16 cellular contexts compared by ENCODE assay signal in genomic region chr14:73727181-73727580, GRCh38. TPM values are rescaled to one million over a fixed set of nuclear protein-coding genes. Genes with fewer than 3 reads are reported as not detected.
DNase-seq lines count a peak whose midpoint lies in the region; ATAC-seq and TF ChIP-seq lines count a peak whose summit lies in the region.
"Had no signal": no experiment of that assay in that cellular context is flagged by ENCODE, and none has a peak within 500 bp of the region (broad histone marks: within the 10 kb centered on the region; RNA-seq: fewer than 3 reads in every experiment).

No MANE protein-coding gene starts in this region.

- H3K4me3 ChIP-seq in psoas muscle (no peak overlapping the region), WERI-Rb-1 (ENCODE audit: low read depth, low read length) (no peak overlapping the region)
- H3K4me3 ChIP-seq: HAP-1, pancreas had no signal

- H3K9me3 ChIP-seq in psoas muscle: no peaks in the 10 kb centered on the region
- no peaks in the 10 kb centered on the region for H3K9me3 ChIP-seq in WERI-Rb-1 (ENCODE audit: severe bottlenecking)
- H3K9me3 ChIP-seq: HAP-1, pancreas had no signal

- H3K4me1 Mint-ChIP-seq in central memory CD8-positive, alpha-beta T cell: peaks cover 15% of the 10 kb centered on the region

- intact Hi-C loops in psoas muscle (cut with DNase I): no loop called here

- no peaks in the 10 kb centered on the region for H3K27me3 ChIP-seq in psoas muscle (ENCODE audit: insufficient read depth in 3 of 3, low read length in 2 of 3)
- no peaks in the 10 kb centered on the region for H3K27me3 ChIP-seq in WERI-Rb-1 (ENCODE audit: insufficient read depth, low read depth, severe bottlenecking)
- H3K27me3 ChIP-seq: pancreas had no signal

- ATAC-seq in central memory CD8-positive, alpha-beta T cell (replicated peaks; ENCODE audit: extremely low read depth, poor library complexity, severe bottlenecking): no peak
- ATAC-seq in psoas muscle: no peak
- ATAC-seq: pancreas; stimulated activated naive CD8-positive, alpha-beta T cell treated with anti-CD3 and anti-CD28 coated beads, Interleukin-15, Interleukin-2, amounts not matched to agents 100 U/mL and 50 U/mL, for 24 hours had no signal

- peaks cover 57% of the 10 kb centered on the region for H3K36me3 Mint-ChIP-seq in central memory CD8-positive, alpha-beta T cell (ENCODE audit: insufficient read depth)

- peaks cover 79% of the 10 kb centered on the region for H3K4me1 ChIP-seq in psoas muscle
- H3K4me1 ChIP-seq: pancreas had no signal

- H3K27ac ChIP-seq in psoas muscle (peak overlapping the region; percentile 92), WERI-Rb-1 (no peak overlapping the region)
- H3K27ac ChIP-seq: pancreas had no signal

- H3K36me3 ChIP-seq in psoas muscle (ENCODE audit: insufficient read depth in 1 of 2, low read depth in 1 of 2) (peaks cover 4 to 75% of the 10 kb centered on the region in 2 donors), WERI-Rb-1 (peaks cover 62% of the 10 kb centered on the region)

- no peak overlapping the region for H3K4me3 Mint-ChIP-seq in central memory CD8-positive, alpha-beta T cell

- TF ChIP-seq CTCF in psoas muscle (IDR thresholded peaks at IDR 0.05): no peak
- TF ChIP-seq CTCF in WERI-Rb-1 (IDR thresholded peaks at IDR 0.05; ENCODE audit: low read depth, low read length): no peak

- H3K27me3 Mint-ChIP-seq in central memory CD8-positive, alpha-beta T cell: no peaks in the 10 kb centered on the region

- 87 to 92% (median 90%) methylated on average over 7 of the region's 7 CpGs for WGBS in psoas muscle, 3 donors

- H3K9me3 Mint-ChIP-seq in central memory CD8-positive, alpha-beta T cell: no peaks in the 10 kb centered on the region

- H3K27ac Mint-ChIP-seq in central memory CD8-positive, alpha-beta T cell (ENCODE audit: low read depth): peak overlapping the region; percentile 89

- DNase-seq in Ammon's horn (ENCODE audit: low spot score) (peak; percentile 1), psoas muscle (no peak), WERI-Rb-1 (no peak), NCI-H187 treated with DMSO at 0.1 percent for 48 hours (lab: John Stamatoyannopoulos, UW) (no peak), NCI-H1092 (lab: John Stamatoyannopoulos, UW) (no peak)
- DNase-seq in central memory CD8-positive, alpha-beta T cell (ENCODE audit: low spot score in 2 of 2): no peak
- no peak for DNase-seq in stimulated activated CD4-positive, alpha-beta T cell treated with anti-CD3 and anti-CD28 coated beads, Interleukin-4, amount 100 ng/mL, for 1 hour
- DNase-seq: activated CD8-positive, alpha-beta memory T cell treated with anti-CD3 and anti-CD28 coated beads for 24 hours; cortex of kidney; midbrain; MV-4-11; stimulated activated CD4-positive, alpha-beta T cell treated with anti-CD3 and anti-CD28 coated beads, Interleukin-4, amount 100 ng/mL, for 24 hours; stimulated activated naive CD8-positive, alpha-beta T cell treated with anti-CD3 and anti-CD28 coated beads, Interleukin-15, Interleukin-2, amounts not matched to agents 100 U/mL and 50 U/mL, for 24 hours had no signal

- peak; percentile 23 for TF ChIP-seq POLR2A in GM18526 (IDR thresholded peaks at IDR 0.05; ENCODE audit: extremely low read depth, insufficient read length)

RNA-seq across cellular contexts. Expression of gene PNMA1, which starts 13.0 kb away (rescaled TPM):
- total RNA-seq in psoas muscle: 10 to 100 TPM in 3 of 4 donors, 1 to 10 TPM in 1; 9.3 to 27.0 (median 17.0) TPM
- 10 to 100 TPM; 11.0 to 28.8 (median 19.6) TPM for polyA plus RNA-seq in psoas muscle
